Comparison of ENCODE assay signal across 18 cellular contexts in the genomic region with DNA sequence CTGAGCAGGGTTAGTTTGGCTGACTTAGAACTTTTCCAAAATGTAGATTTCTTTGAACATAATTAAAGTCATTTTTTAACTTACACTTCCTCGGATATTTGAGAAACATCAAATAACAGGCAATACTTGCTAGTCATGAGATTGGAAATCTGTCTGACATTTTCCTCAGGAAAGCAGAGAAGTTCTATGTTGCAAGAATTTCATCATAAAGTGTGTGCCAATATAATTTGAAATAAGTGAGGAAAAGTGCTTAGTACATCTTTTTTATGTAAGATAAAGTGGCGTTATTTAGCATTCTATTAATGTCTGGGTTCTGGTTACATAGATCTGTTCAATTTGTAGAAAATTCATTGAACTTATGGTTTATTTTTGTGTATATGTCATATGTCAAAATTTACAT. TPM values are rescaled to one million over a fixed set of nuclear protein-coding genes. Genes with fewer than 3 reads are reported as not detected.
DNase-seq lines count a peak whose midpoint lies in the region; ATAC-seq, FAIRE-seq and TF ChIP-seq lines count a peak whose summit lies in the region.
"Had no signal": no experiment of that assay in that cellular context is flagged by ENCODE, and none has a peak within 500 bp of the region (broad histone marks: within the 10 kb centered on the region; RNA-seq: fewer than 3 reads in every experiment).

No MANE protein-coding gene starts in this region.

- no peak overlapping the region for H2AK5ac ChIP-seq in H9 (ENCODE audit: insufficient read length, low read length)
- no peak overlapping the region for H2AK5ac ChIP-seq in H1 (ENCODE audit: low read depth, low read length)

- TF ChIP-seq RAD21 in H1 (IDR thresholded peaks at IDR 0.05 in 1 of 2, conservative IDR thresholded peaks at IDR 0.05 in 1 of 2; ENCODE audit: low read depth in 2 of 2, low read length in 2 of 2), result no peak

- no peak overlapping the region for H3K18ac ChIP-seq in H9 (ENCODE audit: insufficient read length, low read depth, low read length)
- H3K18ac ChIP-seq in H1 (ENCODE audit: extremely low read depth, low read length), result no peak overlapping the region

- peak; percentile 27 for DNase-seq in AG10803 (ENCODE audit: low read depth)
- no peak for DNase-seq in H9
- DNase-seq in H1 (ENCODE audit: low read depth in 1 of 2, low spot score in 2 of 2), result no peak
- no peak for DNase-seq in right lobe of liver
- DNase-seq in OCI-M1 (lab: John Stamatoyannopoulos, UW), result no peak
- DNase-seq in COLO829 (ENCODE audit: low spot score), result no peak
- no peak for DNase-seq in retina
- DNase-seq: CD8-positive, alpha-beta T cell; NCI-H1048; NCI-H2107; NCI-H345; NCI-H526 treated with DMSO at 0.1 percent for 48 hours; NK-92 treated with Interleukin-12 subunit alpha and Interleukin-12 subunit beta, amount 100 ng/mL, for 24 hours; PC-9; SK-N-SH had no signal

- no peak overlapping the region for H3K4ac ChIP-seq in H9 (ENCODE audit: low read depth, low read length)
- H3K4ac ChIP-seq in H1 (replicated peaks; ENCODE audit: insufficient read length, low read depth, low read length), result no peak overlapping the region

- peaks cover 9% of the 10 kb centered on the region; the same call in 1 of the 2 replicates for H3K4me1 ChIP-seq in H9 (ENCODE audit: insufficient read depth, low read length)
- peaks cover 0 to 14% (median 7%) of the 10 kb centered on the region in 4 experiments; a peak in 4 of 7 replicates for H3K4me1 ChIP-seq in H1 (replicated peaks in 1 of 4; ENCODE audit: control insufficient read depth in 3 of 4, insufficient read depth in 4 of 4, low read length in 3 of 4)
- peaks cover 0 to 52% (median 8%) of the 10 kb centered on the region in 4 donors for H3K4me1 ChIP-seq in right lobe of liver

- no peak overlapping the region for H2AFZ ChIP-seq in H9 (ENCODE audit: low read length)
- H2AFZ ChIP-seq in H1 (ENCODE audit: low read length), result no peak overlapping the region
- H2AFZ ChIP-seq: PC-9 had no signal

- H3K4me3 ChIP-seq in AG10803 (ENCODE audit: low read length) (no peak overlapping the region), H1 (ENCODE audit: extremely low read depth in 1 of 4, insufficient read depth in 2 of 4, low read depth in 3 of 4, low read length in 4 of 4) (no peak overlapping the region), right lobe of liver (no peak overlapping the region)
- H3K4me3 ChIP-seq: PC-9 had no signal

- H3K14ac ChIP-seq in H9 (ENCODE audit: insufficient read depth, low read length), result no peak overlapping the region
- no peak overlapping the region for H3K14ac ChIP-seq in H1 (ENCODE audit: insufficient read length)

- no peak for TF ChIP-seq EP300 in H1 (IDR thresholded peaks at IDR 0.05; ENCODE audit: borderline replicate concordance in 1 of 2, low read depth in 2 of 2, low read length in 2 of 2)

- H3K23ac ChIP-seq in H9 (ENCODE audit: insufficient read length, low read depth, low read length) (no peak overlapping the region), H1 (ENCODE audit: insufficient read length) (no peak overlapping the region)

- peaks cover 43 to 58% of the 10 kb centered on the region in 2 experiments for H3K4me1 Mint-ChIP-seq in H9

- H3K27ac ChIP-seq in H9 (ENCODE audit: insufficient read length, low read depth, low read length), result no peak overlapping the region
- H3K27ac ChIP-seq in H1 (ENCODE audit: low read depth, low read length), result no peak overlapping the region
- no peak overlapping the region for H3K27ac ChIP-seq in right lobe of liver
- H3K27ac ChIP-seq: PC-9 had no signal

- no peak overlapping the region for H3K4me2 ChIP-seq in H9 (ENCODE audit: insufficient read depth, insufficient read length, low read length)
- H3K4me2 ChIP-seq in H1 (ENCODE audit: insufficient read depth in 1 of 2, low read depth in 2 of 2, low read length in 2 of 2), result no peak overlapping the region
- H3K4me2 ChIP-seq: PC-9, SK-N-SH had no signal

- peak in 3 of 4 donors; percentile 13 to 49 (median 43) for ATAC-seq in right lobe of liver
- no peak for ATAC-seq in SK-N-SH treated with all-trans-retinoic acid at 6 μM for 48 hours
- ATAC-seq: CD8-positive, alpha-beta T cell had no signal

- H3K9ac ChIP-seq in H9 (ENCODE audit: extremely low read depth, insufficient read length, low read length) (no peak overlapping the region), H1 (replicated peaks in 1 of 4; ENCODE audit: extremely low read depth in 1 of 4, low read depth in 3 of 4, low read length in 3 of 4) (no peak overlapping the region)
- H3K9ac ChIP-seq: SK-N-SH had no signal

- FAIRE-seq in H1 (lab: Jason Lieb, UNC), result no peak

- H2BK15ac ChIP-seq in H9 (ENCODE audit: low read depth, low read length) (no peak overlapping the region), H1 (ENCODE audit: low read length) (no peak overlapping the region)

- intact Hi-C loops in right lobe of liver (cut with DNase I), result no loop called here

- POLR2A ChIA-PET in H1 (lab: Charles Lee; ENCODE audit: partially characterized antibody), result interaction anchor here (6.6 kb wide), 1 partner anchor 23 kb away, joined by 62 read pairs; no protein-coding TSS in a partner anchor

- no peaks in the 10 kb centered on the region for H3K9me3 Mint-ChIP-seq in H9
- H3K9me3 Mint-ChIP-seq: CD8-positive, alpha-beta T cell had no signal

- no peaks in the 10 kb centered on the region for H3K27me3 ChIP-seq in H9 (ENCODE audit: insufficient read depth, low read length)
- no peaks in the 10 kb centered on the region for H3K27me3 ChIP-seq in H1 (replicated peaks in 1 of 4; ENCODE audit: control insufficient read depth in 3 of 4, extremely low read depth in 1 of 4, insufficient read depth in 3 of 4, low read length in 3 of 4)
- no peaks in the 10 kb centered on the region for H3K27me3 ChIP-seq in right lobe of liver

- H4K8ac ChIP-seq in H9 (replicated peaks; ENCODE audit: insufficient read length, low read depth, low read length) (no peak overlapping the region), H1 (ENCODE audit: extremely low read depth, insufficient read depth, low read length) (no peak overlapping the region)

- H3K9me3 ChIP-seq in H9 (ENCODE audit: control insufficient read depth, low read depth, low read length), result no peaks in the 10 kb centered on the region
- no peaks in the 10 kb centered on the region for H3K9me3 ChIP-seq in H1 (ENCODE audit: insufficient read depth in 2 of 2, low read depth in 1 of 2, low read length in 1 of 2)
- no peaks in the 10 kb centered on the region for H3K9me3 ChIP-seq in right lobe of liver
- H3K9me3 ChIP-seq: SK-N-SH had no signal

- H4K5ac ChIP-seq in H9 (ENCODE audit: insufficient read length, low read depth, low read length) (no peak overlapping the region), H1 (ENCODE audit: insufficient read length, low read depth, low read length) (peak overlapping the region; percentile 78)

- no peak overlapping the region for H2BK20ac ChIP-seq in H9 (ENCODE audit: low read depth, low read length, poor library complexity, severe bottlenecking)
- H2BK20ac ChIP-seq in H1 (ENCODE audit: low read length), result no peak overlapping the region

- TF ChIP-seq CTCF in AG10803 (conservative IDR thresholded peaks at IDR 0.05; ENCODE audit: low read length), result no peak
- no peak for TF ChIP-seq CTCF in H9 (conservative IDR thresholded peaks at IDR 0.05)
- TF ChIP-seq CTCF in H1 (IDR thresholded peaks at IDR 0.05; ENCODE audit: control extremely low read depth in 1 of 3, insufficient read depth in 1 of 3, low read depth in 1 of 3, low read length in 3 of 3), result no peak
- TF ChIP-seq CTCF in right lobe of liver (IDR thresholded peaks at IDR 0.05), result no peak

- H3K23me2 ChIP-seq in H9 (ENCODE audit: insufficient read length, low read depth, low read length, poor library complexity, severe bottlenecking) (no peaks in the 10 kb centered on the region), H1 (ENCODE audit: low read depth, low read length) (no peaks in the 10 kb centered on the region; the same call in 1 of the 2 replicates)

- H3K79me1 ChIP-seq in H9 (ENCODE audit: insufficient read depth, low read depth, low read length, poor library complexity, severe bottlenecking) (no peaks in the 10 kb centered on the region), H1 (ENCODE audit: low read depth, low read length) (no peaks in the 10 kb centered on the region)

- no peak overlapping the region for H4K91ac ChIP-seq in H9 (ENCODE audit: insufficient read length, low read depth, low read length)
- H4K91ac ChIP-seq in H1 (replicated peaks; ENCODE audit: insufficient read length, low read length), result no peak overlapping the region

- TF ChIP-seq POLR2A in H1 (IDR thresholded peaks at IDR 0.05; ENCODE audit: control extremely low read depth in 1 of 2, low read depth in 2 of 2, low read length in 2 of 2) (no peak), right lobe of liver (IDR thresholded peaks at IDR 0.05) (no peak)

- no peaks in the 10 kb centered on the region for H3K36me3 ChIP-seq in H1 (ENCODE audit: control insufficient read depth in 2 of 4, insufficient read depth in 4 of 4, low read length in 3 of 4)
- peaks cover 0 to 6% (median 5%) of the 10 kb centered on the region in 4 donors for H3K36me3 ChIP-seq in right lobe of liver

- peak overlapping the region in 2 of 3 experiments; percentile 56 to 95; a peak in 5 of 7 replicates for H3K27ac Mint-ChIP-seq in H9
- H3K27ac Mint-ChIP-seq: CD8-positive, alpha-beta T cell had no signal

- no CpG with 5 or more reads among the region's 2 CpGs for WGBS in H9 (ENCODE audit: extremely low coverage, insufficient read length, low lambda C conversion rate)
- WGBS in H1 (ENCODE audit: extremely low coverage in 1 of 2, insufficient coverage in 1 of 2, insufficient read length in 1 of 2, insufficient replicate concordance in 2 of 2, low coverage in 1 of 2, low lambda C conversion rate in 2 of 2, missing lambda C conversion rate in 1 of 2), 2 experiments, result 92% methylated on average over 2 of the region's 2 CpGs; no CpG with 5 or more reads in 1 of the 2 experiments
- 17% methylated on average over 2 of the region's 2 CpGs for WGBS in right lobe of liver (ENCODE audit: insufficient coverage, low coverage, low lambda C conversion rate, missing lambda C conversion rate)

- no peaks in the 10 kb centered on the region for H3K27me3 Mint-ChIP-seq in H9 (ENCODE audit: low read depth)

- CTCF ChIA-PET in H1 (lab: Charles Lee; ENCODE audit: partially characterized antibody), result interaction anchor here (0.6 to 1.8 kb wide), 2 partner anchors 33 to 310 kb away, joined by 3 to 5 read pairs; no protein-coding TSS in a partner anchor

- H3K56ac ChIP-seq in H9 (ENCODE audit: insufficient read length, low read depth, low read length), result no peak overlapping the region
- no peak overlapping the region for H3K56ac ChIP-seq in H1 (replicated peaks; ENCODE audit: insufficient read length, low read depth, low read length)

- H3T11ph ChIP-seq in H9 (ENCODE audit: low read length), result no peak overlapping the region

- H4K20me1 ChIP-seq in H9 (ENCODE audit: control insufficient read depth, insufficient read depth, insufficient read length) (no peaks in the 10 kb centered on the region), H1 (replicated peaks in 1 of 2; ENCODE audit: control insufficient read depth in 1 of 2, insufficient read depth in 2 of 2, low read length in 2 of 2) (no peaks in the 10 kb centered on the region)

- H3K79me2 ChIP-seq in H9 (ENCODE audit: insufficient read depth, low read length) (no peaks in the 10 kb centered on the region), H1 (ENCODE audit: control insufficient read depth in 1 of 2, insufficient read depth in 2 of 2, low read length in 2 of 2) (no peaks in the 10 kb centered on the region)

- H3K36me3 Mint-ChIP-seq in H9 (ENCODE audit: insufficient read depth in 1 of 3, low read depth in 3 of 3), result no peaks in the 10 kb centered on the region

- H2BK12ac ChIP-seq in H9 (ENCODE audit: insufficient read length, low read depth, low read length), result no peak overlapping the region
- no peak overlapping the region for H2BK12ac ChIP-seq in H1 (ENCODE audit: low read depth, low read length)

- H2BK5ac ChIP-seq in H9 (ENCODE audit: insufficient read length, low read length), result no peak overlapping the region
- H2BK5ac ChIP-seq in H1 (ENCODE audit: low read depth, low read length), result no peak overlapping the region

- no peak overlapping the region for H3K4me3 Mint-ChIP-seq in H9
- H3K4me3 Mint-ChIP-seq: CD8-positive, alpha-beta T cell had no signal

- H2BK120ac ChIP-seq in H9 (ENCODE audit: low read depth, low read length, poor library complexity, severe bottlenecking) (no peak overlapping the region), H1 (replicated peaks; ENCODE audit: low read depth, low read length) (no peak overlapping the region)

RNA-seq across cellular contexts. Expression of a gene that starts 48.7 kb away (rescaled TPM):
- total RNA-seq in H9 (2021) (0.09 and 0.11 TPM in 2 replicates), right lobe of liver (not detected)
- 0.29 TPM in 1 of 2 replicates, not detected in the other for total RNA-seq in H1 (2021; fragmentation: NEBNext Ultra II Directional; extraction: Animal tissue kit (Norgen Biotek cat#: 25700))
- polyA plus RNA-seq in H1 (2011; rRNA removed), result 0.09 and 0.11 TPM in 2 replicates
- 0.27 TPM for polyA plus RNA-seq in H1 (2011; cell fraction: cytosol; rRNA removed)
- 0.06 TPM for polyA plus RNA-seq in H1 (2011; cell fraction: nucleus; rRNA removed)
- 0.07 to 0.08 TPM in 2 of 4 replicates, not detected in the others for polyA plus RNA-seq in H1 (2012, experiment 1 of 2)
- not detected for polyA plus RNA-seq in H1 (2012, experiment 2 of 2)
- 0.16 TPM for polyA plus RNA-seq in H1 (2013, experiment 1 of 2)
- polyA plus RNA-seq in H1 (2013, experiment 2 of 2), result 0.11 TPM
- not detected in 2 replicates for polyA minus RNA-seq in H1 (2011; rRNA and poly(A)+ RNA removed)
- polyA minus RNA-seq in H1 (2011; cell fraction: cytosol; rRNA and poly(A)+ RNA removed), result not detected
- polyA minus RNA-seq in H1 (2011; cell fraction: nucleus; rRNA and poly(A)+ RNA removed), result not detected
- total RNA-seq: CD8-positive, alpha-beta T cell; Daoy; HT-29; PC-9 had no signal
- polyA plus RNA-seq: SK-N-SH had no signal

RNA-seq across cellular contexts. Expression of a gene that starts 52.1 kb away (rescaled TPM):
- total RNA-seq in H9 (2021), result 8.6 and 8.7 TPM in 2 replicates
- 13.4 and 14.3 TPM in 2 replicates for total RNA-seq in H1 (2021; fragmentation: NEBNext Ultra II Directional; extraction: Animal tissue kit (Norgen Biotek cat#: 25700))
- 5.7 and 8.4 TPM in 2 replicates for polyA plus RNA-seq in H1 (2011; rRNA removed)
- polyA plus RNA-seq in H1 (2011; cell fraction: cytosol; rRNA removed), result 5.6 TPM
- 6.6 TPM for polyA plus RNA-seq in H1 (2011; cell fraction: nucleus; rRNA removed)
- 8.2 to 11.1 TPM (median 9.9 TPM) in 4 replicates for polyA plus RNA-seq in H1 (2012, experiment 1 of 2)
- polyA plus RNA-seq in H1 (2012, experiment 2 of 2), result 0.79 TPM
- polyA plus RNA-seq in H1 (2013, experiment 1 of 2), result 5.9 TPM
- polyA plus RNA-seq in H1 (2013, experiment 2 of 2), result 4.8 TPM
- polyA minus RNA-seq in H1 (2011; rRNA and poly(A)+ RNA removed), result 33.2 and 45.1 TPM in 2 replicates
- polyA minus RNA-seq in H1 (2011; cell fraction: cytosol; rRNA and poly(A)+ RNA removed), result 8.7 TPM
- 22.2 TPM for polyA minus RNA-seq in H1 (2011; cell fraction: nucleus; rRNA and poly(A)+ RNA removed)
- total RNA-seq in right lobe of liver, result 10 to 100 TPM; 27.3 to 49.9 (median 40.0) TPM
